ENCODE assay signal across 8 cellular contexts in genomic region chr15:65792988-65793812, GRCh38. TPM values are rescaled to one million over a fixed set of nuclear protein-coding genes. Genes with fewer than 3 reads are reported as not detected.
DNase-seq lines count a peak whose midpoint lies in the region; ATAC-seq, FAIRE-seq and TF ChIP-seq lines count a peak whose summit lies in the region.

No MANE protein-coding gene starts in this region.

- intact Hi-C loops in heart right ventricle (cut with DNase I) = loop anchor here in 6 of 10 donors (1.0 to 5.0 kb wide), 5 partner anchors 39 to 76 kb away; partner anchors contain the start of gene RAB11A (in 4 of the 6)
- intact Hi-C loops in Right ventricle myocardium inferior (cut with DNase I) = loop anchor here (1.0 to 2.0 kb wide), 2 partner anchors 40 to 75 kb away; no protein-coding TSS in a partner anchor

- FAIRE-seq in urothelium cell line (lab: Jason Lieb, UNC) = no peak

- H3K27me3 ChIP-seq in heart right ventricle = no peaks in the 10 kb centered on the region

- no peaks in the 10 kb centered on the region for H3K36me3 Mint-ChIP-seq in brain
- H3K36me3 Mint-ChIP-seq in mesothelial cell of epicardium = no peaks in the 10 kb centered on the region

- TF ChIP-seq CTCF in heart right ventricle (IDR thresholded peaks at IDR 0.05) = no peak
- TF ChIP-seq CTCF in brain (conservative IDR thresholded peaks at IDR 0.05) = no peak
- no peak for TF ChIP-seq CTCF in mesothelial cell of epicardium (IDR thresholded peaks at IDR 0.05; ENCODE audit: unreplicated experiment)

- H3K27ac ChIP-seq in heart right ventricle = peak overlapping the region; percentile 85 to 99 (median 96)
- H3K27ac ChIP-seq in urinary bladder (ENCODE audit: low read depth) = peak overlapping the region; percentile 83

- H3K9me3 ChIP-seq in heart right ventricle = no peaks in the 10 kb centered on the region

- H3K4me3 Mint-ChIP-seq in brain (peak overlapping the region; percentile 89 to 98 (median 95)), mesothelial cell of epicardium (peak overlapping the region; percentile 96)

- 96 to 97% methylated on average over 13 of the region's 13 CpGs for WGBS in heart right ventricle, 2 donors
- WGBS in urinary bladder = 96% methylated on average over 13 of the region's 13 CpGs

- H3K36me3 ChIP-seq in heart right ventricle = no peaks in the 10 kb centered on the region
- H3K36me3 ChIP-seq in urinary bladder (ENCODE audit: insufficient read depth) = no peaks in the 10 kb centered on the region

- H3K27ac Mint-ChIP-seq in brain (peak overlapping the region; percentile 95 to 99 (median 98)), mesothelial cell of epicardium (peak overlapping the region; percentile 99)

- no peak for DNase-seq in heart right ventricle
- no peak for DNase-seq in Right ventricle myocardium inferior (ENCODE audit: missing footprints)
- DNase-seq in mesothelial cell of epicardium (ENCODE audit: low spot score in 2 of 2, unreplicated experiment in 2 of 2) = no peak
- DNase-seq in MV-4-11 (lab: John Stamatoyannopoulos, UW) = no peak
- DNase-seq in urothelium cell line (ENCODE audit: low spot score) = no peak

- peak overlapping the region in 9 of 10 donors; percentile 73 to 97 (median 92) for H3K4me3 ChIP-seq in heart right ventricle
- peak overlapping the region; percentile 92 for H3K4me3 ChIP-seq in urinary bladder (ENCODE audit: low read depth, low read length)

- no peaks in the 10 kb centered on the region for H3K9me3 Mint-ChIP-seq in brain
- H3K9me3 Mint-ChIP-seq in mesothelial cell of epicardium = no peaks in the 10 kb centered on the region

- H3K27me3 Mint-ChIP-seq in brain (peaks cover 8% of the 10 kb centered on the region), mesothelial cell of epicardium (ENCODE audit: low read depth) (no peaks in the 10 kb centered on the region)

- H3K4me1 Mint-ChIP-seq in brain = peaks cover 51% of the 10 kb centered on the region
- peaks cover 31% of the 10 kb centered on the region for H3K4me1 Mint-ChIP-seq in mesothelial cell of epicardium

- no peak for ATAC-seq in heart right ventricle
- ATAC-seq in Right ventricle myocardium inferior = no peak
- no peak for ATAC-seq in GM18517 (IDR thresholded peaks at IDR 0.05; ENCODE audit: unreplicated experiment)

- H3K4me1 ChIP-seq in heart right ventricle (peaks cover 0 to 48% (median 18%) of the 10 kb centered on the region in 9 donors), urinary bladder (ENCODE audit: insufficient read depth) (no peaks in the 10 kb centered on the region)

RNA-seq across cellular contexts. Expression of gene DENND4A, which starts 1.1 kb away (rescaled TPM):
- total RNA-seq in heart right ventricle = 10 to 100 TPM; 12.4 to 23.8 (median 16.9) TPM
- polyA plus RNA-seq in heart right ventricle = 1 to 10 TPM; 3.2 to 5.0 TPM
- 12.7 TPM for total RNA-seq in Right ventricle myocardium inferior
- 7.9 TPM for polyA plus RNA-seq in brain (ENCODE audit: insufficient read depth, low read depth, low replicate concordance)
- 19.5 to 23.3 TPM (median 21.5 TPM) in 3 replicates for total RNA-seq in mesothelial cell of epicardium
- total RNA-seq in urinary bladder = 56.4 TPM
- 8.5 TPM for polyA plus RNA-seq in urinary bladder
